8 cellular contexts compared by ENCODE assay signal in the genomic region with DNA sequence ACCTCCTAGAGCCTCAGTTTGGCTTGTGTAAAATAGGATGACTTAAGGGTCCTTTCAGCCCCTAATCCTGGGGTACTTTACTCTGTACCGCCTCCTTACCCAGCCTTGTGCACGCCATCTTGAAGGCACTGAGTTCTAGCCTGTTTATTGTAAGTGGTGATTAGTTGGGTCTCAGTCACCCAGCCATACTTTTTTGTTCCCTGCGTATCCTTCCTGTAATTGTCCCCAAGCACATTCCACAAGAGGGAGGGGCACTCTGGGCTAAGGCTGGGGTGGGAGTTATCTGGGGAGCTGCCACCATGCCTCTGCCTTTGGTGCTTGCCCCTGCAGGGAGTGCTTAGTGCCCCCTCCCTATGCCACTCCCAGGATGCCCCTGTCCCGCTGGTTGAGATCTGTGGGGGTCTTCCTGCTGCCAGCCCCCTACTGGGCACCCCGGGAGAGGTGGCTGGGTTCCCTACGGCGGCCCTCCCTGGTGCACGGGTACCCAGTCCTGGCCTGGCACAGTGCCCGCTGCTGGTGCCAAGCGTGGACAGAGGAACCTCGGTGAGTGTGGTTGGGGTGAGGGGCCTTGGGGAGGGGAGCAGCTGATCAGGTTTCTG. TPM values are rescaled to one million over a fixed set of nuclear protein-coding genes. Genes with fewer than 3 reads are reported as not detected.
DNase-seq lines count a peak whose midpoint lies in the region; ATAC-seq and TF ChIP-seq lines count a peak whose summit lies in the region.

No MANE protein-coding gene starts in this region.

- TF ChIP-seq CTCF in mucosa of descending colon (IDR thresholded peaks at IDR 0.05): no peak

- H3K36me3 ChIP-seq in ES-I3 (ENCODE audit: insufficient read depth, low read length) (peaks cover 3% of the 10 kb centered on the region; the same call in 1 of the 2 replicates), mucosa of descending colon (ENCODE audit: low read depth) (peaks cover 3% of the 10 kb centered on the region)

- H3K9me3 ChIP-seq in ES-I3 (ENCODE audit: control insufficient read depth, insufficient read depth, low read length) (no peaks in the 10 kb centered on the region), mucosa of descending colon (no peaks in the 10 kb centered on the region)

- DNase-seq in NCI-H69 (lab: John Stamatoyannopoulos, UW) (peak; percentile 44), dermis blood vessel endothelial cell (peak; percentile 85), mucosa of descending colon (peak; percentile 51 to 71 (median 71)), cerebellum (ENCODE audit: low spot score) (no peak)

- peak; percentile 14 for ATAC-seq in mucosa of descending colon
- ATAC-seq in GM21367 (IDR thresholded peaks at IDR 0.05; ENCODE audit: unreplicated experiment): no peak
- no peak for ATAC-seq in GM21529 (IDR thresholded peaks at IDR 0.05; ENCODE audit: unreplicated experiment)
- ATAC-seq in GM21717 (IDR thresholded peaks at IDR 0.05; ENCODE audit: unreplicated experiment): no peak

- H3K4me3 ChIP-seq in mucosa of descending colon: peak overlapping the region; percentile 68

- intact Hi-C loops in mucosa of descending colon (cut with DNase I, micrococcal nuclease): no loop called here

- peak overlapping the region; percentile 80 for H3K9ac ChIP-seq in ES-I3 (ENCODE audit: low read depth, low read length)

- H3K4me1 ChIP-seq in ES-I3 (ENCODE audit: insufficient read depth, low read length): no peaks in the 10 kb centered on the region; the same call in 1 of the 2 replicates
- H3K4me1 ChIP-seq in mucosa of descending colon (ENCODE audit: low read depth): peaks cover 13% of the 10 kb centered on the region

RNA-seq across cellular contexts. Expression of gene FDPS, which starts 0.9 kb away (rescaled TPM):
- 452 and 512 TPM in 2 replicates for total RNA-seq in dermis blood vessel endothelial cell
- total RNA-seq in mucosa of descending colon: 100 to 1,000 TPM; 130 to 244 (median 222) TPM
- total RNA-seq in cerebellum: 65.8 TPM

RNA-seq across cellular contexts. Expression of gene PKLR, which starts 8.3 kb away (rescaled TPM):
- total RNA-seq in dermis blood vessel endothelial cell (0.05 TPM in 1 of 2 replicates, not detected in the other), mucosa of descending colon (1 to 10 TPM in 2 of 3 donors, under 1 TPM in 1; 0.63 to 2.0 (median 1.5) TPM), cerebellum (not detected)

RNA-seq across cellular contexts. Expression of gene RUSC1, which starts 11.2 kb away (rescaled TPM):
- total RNA-seq in dermis blood vessel endothelial cell (13.8 and 22.2 TPM in 2 replicates), mucosa of descending colon (10 to 100 TPM; 58.9 to 79.4 (median 60.6) TPM), cerebellum (32.0 TPM)

RNA-seq across cellular contexts. Expression of gene HCN3, which starts 32.3 kb away (rescaled TPM):
- total RNA-seq in dermis blood vessel endothelial cell (0.84 and 0.85 TPM in 2 replicates), mucosa of descending colon (10 to 100 TPM; 10.3 to 15.6 (median 10.8) TPM), cerebellum (12.9 TPM)

RNA-seq across cellular contexts. Expression of gene CLK2, which starts 36.2 kb away (rescaled TPM):
- total RNA-seq in dermis blood vessel endothelial cell: 24.5 and 35.9 TPM in 2 replicates
- 10 to 100 TPM; 43.7 to 51.7 (median 47.8) TPM for total RNA-seq in mucosa of descending colon
- total RNA-seq in cerebellum: 33.5 TPM
